Comparison of ENCODE assay signal across 8 cellular contexts in the genomic region with DNA sequence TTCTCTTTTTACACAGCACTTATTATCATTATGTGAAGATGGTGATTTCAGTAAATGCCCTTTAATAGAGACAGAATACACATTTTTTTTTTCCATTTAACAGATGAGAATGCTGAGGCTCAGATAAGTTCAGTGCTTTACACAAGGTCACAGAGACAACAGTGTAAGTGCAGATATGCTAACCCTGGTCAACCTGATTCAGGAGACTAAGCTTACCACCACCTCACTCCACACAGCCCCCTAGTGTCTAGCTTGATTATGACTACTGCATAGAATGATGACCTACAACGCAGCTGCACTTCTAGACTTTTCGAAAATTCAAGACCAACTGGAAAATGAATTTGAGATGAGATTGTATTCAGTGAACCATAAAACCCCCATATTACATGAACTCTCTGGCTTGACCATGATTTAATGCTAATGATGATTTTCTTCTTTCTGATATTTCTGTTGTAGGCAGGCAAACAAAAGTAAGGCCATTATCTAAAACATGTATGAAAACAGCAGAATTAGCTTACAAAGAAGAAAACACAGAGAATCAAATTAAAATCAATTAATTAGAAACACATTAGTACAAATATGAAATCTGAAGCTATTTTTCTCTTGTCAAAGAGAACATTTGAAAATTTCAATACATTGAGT.
A peak's percentile ranks its signal among the peaks of the same experiment; 100 is the strongest.
DNase-seq lines count a peak whose midpoint lies in the region; ATAC-seq, FAIRE-seq and TF ChIP-seq lines count a peak whose summit lies in the region.

No MANE protein-coding gene starts in this region.

- H3K27ac Mint-ChIP-seq in activated T-helper 2 cell treated with anti-CD3 and anti-CD28 coated beads, Interferon-gamma antibody, Interleukin-2, Interleukin-4, amounts not matched to agents 10 μg/mL and 5 μg/mL and 100 μg/mL, durations not matched to agents 14 hours and 24 hours and 36 hours: no peak overlapping the region

- H3K4me1 Mint-ChIP-seq in activated T-helper 2 cell treated with anti-CD3 and anti-CD28 coated beads, Interferon-gamma antibody, Interleukin-2, Interleukin-4, amounts not matched to agents 10 μg/mL and 5 μg/mL and 100 μg/mL, durations not matched to agents 14 hours and 24 hours and 36 hours (ENCODE audit: low read depth): no peaks in the 10 kb centered on the region

- peak; percentile 22 for TF ChIP-seq CTCF in D721Med (IDR thresholded peaks at IDR 0.05; ENCODE audit: insufficient read depth, missing control alignments)

- DNase-seq in D721Med (ENCODE audit: insufficient read length, low spot score) (no peak), H54 (ENCODE audit: insufficient read length, low spot score) (no peak), SK-MEL-5 (ENCODE audit: low read depth, low spot score) (peak; percentile 64), left colon (no peak), posterior vena cava (ENCODE audit: low spot score) (no peak)
- no peak for DNase-seq in activated T-helper 2 cell treated with anti-CD3 and anti-CD28 coated beads, Interferon-gamma antibody, Interleukin-2, Interleukin-4, amounts not matched to agents 10 μg/mL and 5 μg/mL and 100 μg/mL, durations not matched to agents 14 hours and 24 hours and 36 hours (ENCODE audit: low spot score)
- no peak for DNase-seq in activated naive CD4-positive, alpha-beta T cell (lab: John Stamatoyannopoulos, UW)

- H3K9me3 Mint-ChIP-seq in activated T-helper 2 cell treated with anti-CD3 and anti-CD28 coated beads, Interferon-gamma antibody, Interleukin-2, Interleukin-4, amounts not matched to agents 10 μg/mL and 5 μg/mL and 100 μg/mL, durations not matched to agents 14 hours and 24 hours and 36 hours: peaks cover 4% of the 10 kb centered on the region

- ATAC-seq in left colon (peak; percentile 93), HG03342 (IDR thresholded peaks at IDR 0.05; ENCODE audit: unreplicated experiment) (no peak)

- no peak for TF ChIP-seq POLR2A in H54 (IDR thresholded peaks at IDR 0.05; ENCODE audit: low read depth, low read length)

- H3K27me3 Mint-ChIP-seq in activated T-helper 2 cell treated with anti-CD3 and anti-CD28 coated beads, Interferon-gamma antibody, Interleukin-2, Interleukin-4, amounts not matched to agents 10 μg/mL and 5 μg/mL and 100 μg/mL, durations not matched to agents 14 hours and 24 hours and 36 hours (ENCODE audit: low read depth): peaks cover 1% of the 10 kb centered on the region

- intact Hi-C loops in left colon (cut with DNase I, micrococcal nuclease) (no loop called here), posterior vena cava (cut with DNase I) (no loop called here)
- intact Hi-C loops in activated T-helper 2 cell treated with anti-CD3 and anti-CD28 coated beads, Interferon-gamma antibody, Interleukin-2, Interleukin-4, amounts not matched to agents 10 μg/mL and 5 μg/mL and 100 μg/mL, durations not matched to agents 14 hours and 24 hours and 36 hours (cut with micrococcal nuclease): no loop called here

- no peak for FAIRE-seq in D721Med (lab: Jason Lieb, UNC)
- peak; percentile 96 for FAIRE-seq in H54 (lab: Jason Lieb, UNC)

- no peaks in the 10 kb centered on the region for H3K36me3 Mint-ChIP-seq in activated T-helper 2 cell treated with anti-CD3 and anti-CD28 coated beads, Interferon-gamma antibody, Interleukin-2, Interleukin-4, amounts not matched to agents 10 μg/mL and 5 μg/mL and 100 μg/mL, durations not matched to agents 14 hours and 24 hours and 36 hours (ENCODE audit: low read depth)

- no peak overlapping the region for H3K4me3 Mint-ChIP-seq in activated T-helper 2 cell treated with anti-CD3 and anti-CD28 coated beads, Interferon-gamma antibody, Interleukin-2, Interleukin-4, amounts not matched to agents 10 μg/mL and 5 μg/mL and 100 μg/mL, durations not matched to agents 14 hours and 24 hours and 36 hours (ENCODE audit: low read depth)

- in situ Hi-C loops in SK-MEL-5 (cut with HindIII; ENCODE audit: low pct_unique_long_range_greater_than_20kb, low sequenced_read_pairs): no loop called here
